24 cellular contexts compared by ENCODE assay signal in genomic region chr2:112093216-112093615, GRCh38. TPM values are rescaled to one million over a fixed set of nuclear protein-coding genes. Genes with fewer than 3 reads are reported as not detected.
A peak's percentile ranks its signal among the peaks of the same experiment; 100 is the strongest.
DNase-seq lines count a peak whose midpoint lies in the region; ATAC-seq, FAIRE-seq and TF ChIP-seq lines count a peak whose summit lies in the region.
"Had no signal": no experiment of that assay in that cellular context is flagged by ENCODE, and none has a peak within 500 bp of the region (broad histone marks: within the 10 kb centered on the region; RNA-seq: fewer than 3 reads in every experiment).

No MANE protein-coding gene starts in this region.

- CTCF ChIA-PET in CD8-positive, alpha-beta memory T cell (lab: Charles Lee) = no interaction called here

- peak; percentile 4 for FAIRE-seq in GM19239 (lab: Jason Lieb, UNC)
- FAIRE-seq: HepG2 had no signal

- no peaks in the 10 kb centered on the region for H3K9me3 ChIP-seq in RWPE2 (ENCODE audit: severe bottlenecking)
- H3K9me3 ChIP-seq in CD8-positive, alpha-beta memory T cell (ENCODE audit: low read length) = no peaks in the 10 kb centered on the region
- H3K9me3 ChIP-seq: gastrocnemius medialis, prostate gland had no signal

- ATAC-seq in RWPE2 (ENCODE audit: low read depth) = no peak
- ATAC-seq in HG02970 (IDR thresholded peaks at IDR 0.05; ENCODE audit: low FRiP score, unreplicated experiment) = no peak
- ATAC-seq: gastrocnemius medialis, HepG2 had no signal

- peak overlapping the region; percentile 55 for H3K27ac ChIP-seq in RWPE2 (ENCODE audit: poor library complexity, severe bottlenecking)
- no peak overlapping the region for H3K27ac ChIP-seq in CD8-positive, alpha-beta memory T cell (ENCODE audit: low read depth, low read length)
- H3K27ac ChIP-seq: gastrocnemius medialis, prostate gland had no signal

- DNase-seq in GM19239 (ENCODE audit: insufficient read length, low spot score) = no peak
- DNase-seq in RWPE2 (ENCODE audit: low spot score) = no peak
- DNase-seq in fibroblast of peridontal ligament (ENCODE audit: extremely low read depth) = peak; percentile 17
- no peak for DNase-seq in osteocyte (ENCODE audit: extremely low spot score, unreplicated experiment)
- DNase-seq in HCEC 1CT = no peak
- no peak for DNase-seq in CD8-positive, alpha-beta memory T cell
- DNase-seq in DMS153 (lab: John Stamatoyannopoulos, UW) = no peak
- DNase-seq: activated CD4-positive, alpha-beta T cell treated with anti-CD3 and anti-CD28 coated beads, Interleukin-2, amount 10 ng/mL, durations not matched to agents 24 days and 14 days; activated CD8-positive, alpha-beta memory T cell treated with anti-CD3 and anti-CD28 coated beads, Interleukin-2, amount 50 U/mL, for 4 hours; Calu3; dorsolateral prefrontal cortex; gastrocnemius medialis; H7; NCI-H1436; NCI-H748 treated with DMSO at 0.1 percent for 48 hours; SHP77; stimulated activated CD4-positive, alpha-beta T cell treated with anti-CD3 and anti-CD28 coated beads, Interleukin-4, amount 100 ng/mL, for 1 hour had no signal

- H3K9me3 Mint-ChIP-seq in osteocyte (ENCODE audit: unreplicated experiment) = no peaks in the 10 kb centered on the region
- no peaks in the 10 kb centered on the region for H3K9me3 Mint-ChIP-seq in CD8-positive, alpha-beta memory T cell
- H3K9me3 Mint-ChIP-seq: activated CD4-positive, alpha-beta T cell treated with anti-CD3 and anti-CD28 coated beads, Interleukin-2, amount 10 ng/mL, durations not matched to agents 24 days and 14 days; activated T-helper 2 cell treated with anti-CD3 and anti-CD28 coated beads, Interferon-gamma antibody, Interleukin-2, Interleukin-4, amounts not matched to agents 10 μg/mL and 5 μg/mL and 100 μg/mL, durations not matched to agents 14 hours and 24 hours and 36 hours; stimulated activated naive CD8-positive, alpha-beta T cell treated with anti-CD3 and anti-CD28 coated beads, Interleukin-15, Interleukin-2, amounts not matched to agents 100 ng/mL and 50 ng/mL, for 24 hours had no signal

- TF ChIP-seq CTCF in RWPE2 (IDR thresholded peaks at IDR 0.05; ENCODE audit: poor library complexity, severe bottlenecking) (no peak), osteocyte (IDR thresholded peaks at IDR 0.05) (no peak)

- no peaks in the 10 kb centered on the region for H3K27me3 Mint-ChIP-seq in osteocyte (ENCODE audit: unreplicated experiment)
- no peaks in the 10 kb centered on the region for H3K27me3 Mint-ChIP-seq in CD8-positive, alpha-beta memory T cell
- H3K27me3 Mint-ChIP-seq: activated CD4-positive, alpha-beta T cell treated with anti-CD3 and anti-CD28 coated beads, Interleukin-2, amount 10 ng/mL, durations not matched to agents 24 days and 14 days; stimulated activated naive CD8-positive, alpha-beta T cell treated with anti-CD3 and anti-CD28 coated beads, Interleukin-15, Interleukin-2, amounts not matched to agents 100 ng/mL and 50 ng/mL, for 24 hours had no signal

- peaks cover 46% of the 10 kb centered on the region for H3K36me3 Mint-ChIP-seq in osteocyte (ENCODE audit: unreplicated experiment)
- H3K36me3 Mint-ChIP-seq in CD8-positive, alpha-beta memory T cell = peaks cover 11 to 77% (median 41%) of the 10 kb centered on the region in 3 donors

- peaks cover 70% of the 10 kb centered on the region for H3K36me3 ChIP-seq in RWPE2 (ENCODE audit: low read depth)
- peaks cover 32% of the 10 kb centered on the region for H3K36me3 ChIP-seq in CD8-positive, alpha-beta memory T cell (ENCODE audit: insufficient read depth, low read length)
- H3K36me3 ChIP-seq: prostate gland had no signal

- H3K4me1 ChIP-seq in RWPE2 (ENCODE audit: insufficient read depth, poor library complexity, severe bottlenecking) = peaks cover 15% of the 10 kb centered on the region
- H3K4me1 ChIP-seq in CD8-positive, alpha-beta memory T cell (ENCODE audit: insufficient read depth, low read length) = no peaks in the 10 kb centered on the region
- H3K4me1 ChIP-seq: gastrocnemius medialis, prostate gland had no signal

- H3K4me1 Mint-ChIP-seq in osteocyte (ENCODE audit: unreplicated experiment) = peaks cover 33% of the 10 kb centered on the region
- H3K4me1 Mint-ChIP-seq in CD8-positive, alpha-beta memory T cell = peaks cover 9 to 18% (median 12%) of the 10 kb centered on the region in 3 donors

- H3K27ac Mint-ChIP-seq in osteocyte (ENCODE audit: unreplicated experiment) = peak overlapping the region; percentile 28
- peak overlapping the region in 2 of 8 donors; percentile 50 to 83 for H3K27ac Mint-ChIP-seq in CD8-positive, alpha-beta memory T cell
- H3K27ac Mint-ChIP-seq: activated CD4-positive, alpha-beta T cell treated with anti-CD3 and anti-CD28 coated beads, Interleukin-2, amount 10 ng/mL, durations not matched to agents 24 days and 14 days; activated T-helper 2 cell treated with anti-CD3 and anti-CD28 coated beads, Interferon-gamma antibody, Interleukin-2, Interleukin-4, amounts not matched to agents 10 μg/mL and 5 μg/mL and 100 μg/mL, durations not matched to agents 14 hours and 24 hours and 36 hours had no signal

- H3K4me3 Mint-ChIP-seq in osteocyte (ENCODE audit: unreplicated experiment) = no peak overlapping the region
- no peak overlapping the region for H3K4me3 Mint-ChIP-seq in CD8-positive, alpha-beta memory T cell
- H3K4me3 Mint-ChIP-seq: activated CD4-positive, alpha-beta T cell treated with anti-CD3 and anti-CD28 coated beads, Interleukin-2, amount 10 ng/mL, durations not matched to agents 24 days and 14 days; stimulated activated naive CD8-positive, alpha-beta T cell treated with anti-CD3 and anti-CD28 coated beads, Interleukin-15, Interleukin-2, amounts not matched to agents 100 ng/mL and 50 ng/mL, for 24 hours had no signal

- POLR2A ChIA-PET in CD8-positive, alpha-beta memory T cell (lab: Charles Lee) = no interaction called here

- no peaks in the 10 kb centered on the region for H3K27me3 ChIP-seq in RWPE2 (ENCODE audit: insufficient read depth, poor library complexity, severe bottlenecking)
- no peaks in the 10 kb centered on the region for H3K27me3 ChIP-seq in CD8-positive, alpha-beta memory T cell (ENCODE audit: insufficient read depth, low read length, poor library complexity, severe bottlenecking)
- H3K27me3 ChIP-seq: dorsolateral prefrontal cortex, gastrocnemius medialis had no signal

- no peak overlapping the region for H3K4me3 ChIP-seq in RWPE2 (ENCODE audit: severe bottlenecking)
- H3K4me3 ChIP-seq in CD8-positive, alpha-beta memory T cell (ENCODE audit: low read length) = no peak overlapping the region
- H3K4me3 ChIP-seq: dorsolateral prefrontal cortex, gastrocnemius medialis, prostate gland, skin epidermis had no signal

RNA-seq across cellular contexts. Expression of gene TMEM87B, which starts 38.1 kb away (rescaled TPM):
- total RNA-seq in osteocyte = 10.4 and 11.5 TPM in 2 replicates
- total RNA-seq in CD8-positive, alpha-beta memory T cell = 10 to 100 TPM; 16.8 to 17.3 TPM
- 12.9 TPM for polyA plus RNA-seq in CD8-positive, alpha-beta memory T cell

RNA-seq across cellular contexts. Expression of gene FBLN7, which starts 45.0 kb away (rescaled TPM):
- 3.9 and 4.1 TPM in 2 replicates for total RNA-seq in osteocyte
- 1 to 10 TPM; 2.1 to 2.2 TPM for total RNA-seq in CD8-positive, alpha-beta memory T cell
- 1.4 TPM for polyA plus RNA-seq in CD8-positive, alpha-beta memory T cell
- polyA plus RNA-seq: neural cell had no signal
